ENCODE assay signal across 22 cellular contexts in genomic region chr17:32583053-32583452, GRCh38.
"Had no signal": no experiment of that assay in that cellular context is flagged by ENCODE, and none has a peak within 500 bp of the region (broad histone marks: within the 10 kb centered on the region; RNA-seq: fewer than 3 reads in every experiment).

No MANE protein-coding gene starts in this region.

- H3K36me3 ChIP-seq: colonic mucosa, esophagus muscularis mucosa, gastroesophageal sphincter, heart left ventricle, left ventricle myocardium inferior, lower lobe of right lung had no signal

- H3K4me1 ChIP-seq: colonic mucosa, esophagus muscularis mucosa, gastroesophageal sphincter, heart left ventricle, left ventricle myocardium inferior, lower lobe of right lung had no signal

- H3K4me1 Mint-ChIP-seq: immature natural killer cell had no signal

- H3K27ac ChIP-seq: colonic mucosa, esophagus muscularis mucosa, foreskin keratinocyte, gastroesophageal sphincter, heart left ventricle, hepatocyte, left ventricle myocardium inferior, lower lobe of right lung had no signal

- H3K27me3 ChIP-seq: colonic mucosa, esophagus muscularis mucosa, foreskin keratinocyte, gastroesophageal sphincter, heart left ventricle, hepatocyte had no signal

- ATAC-seq: foreskin keratinocyte, gastroesophageal sphincter, heart left ventricle, left colon, left lobe of liver, lower lobe of right lung, mucosa of descending colon had no signal

- H3K9me3 ChIP-seq: colonic mucosa had no signal

- H3K27ac Mint-ChIP-seq: dendritic cell treated with granulocyte-macrophage colony-stimulating factor and Interleukin-4, amounts not matched to agents 40 ng/mL and 50 ng/mL, for 4 days; immature natural killer cell; mesothelial cell of epicardium; naive B cell had no signal

- H3K4me3 Mint-ChIP-seq: dendritic cell treated with granulocyte-macrophage colony-stimulating factor and Interleukin-4, amounts not matched to agents 40 ng/mL and 50 ng/mL, for 4 days; immature natural killer cell; mesothelial cell of epicardium had no signal

- DNase-seq: colonic mucosa; cortex of kidney; effector CD8-positive, alpha-beta T cell; foreskin keratinocyte; heart left ventricle; hypothalamus; immature natural killer cell; islet precursor cell; kidney; kidney glomerular epithelial cell; left colon; left ventricle myocardium inferior; lower lobe of right lung; mesenchymal stem cell; mucosa of descending colon; naive B cell had no signal

- H3K27me3 Mint-ChIP-seq: naive B cell had no signal

- H3K4me3 ChIP-seq: colonic mucosa, esophagus muscularis mucosa, gastroesophageal sphincter, heart left ventricle, hepatocyte, left ventricle myocardium inferior, lower lobe of right lung, mucosa of descending colon had no signal
